8 cellular contexts compared by ENCODE assay signal in genomic region chr2:10981461-10981860, GRCh38.
"Had no signal": no experiment of that assay in that cellular context is flagged by ENCODE, and none has a peak within 500 bp of the region (broad histone marks: within the 10 kb centered on the region; RNA-seq: fewer than 3 reads in every experiment).

No MANE protein-coding gene starts in this region.

- H3K4me1 ChIP-seq: HAP-1 had no signal

- H3K4me3 ChIP-seq: GM23248, HAP-1 had no signal

- DNase-seq: GM23248, GOT3, H7, HFFc6 had no signal

- H3K9me3 ChIP-seq: HAP-1 had no signal

- H3K27ac ChIP-seq: GM23248, HL-60 had no signal

- ATAC-seq: HCT116, HepG2 had no signal

- H3K36me3 ChIP-seq: HAP-1 had no signal
